In genomic region chr14:75278422-75279152, GRCh38 we compare ENCODE assay signal across 1 cellular context.
TF ChIP-seq lines count a peak whose summit lies in the region.

Gene FOS, plus strand, starts transcription at chr14:75278828. Its CDS starts 155 bp downstream, at chr14:75278983.

TF ChIP-seq in K562, 482 proteins besides CTCF, POLR2A, EP300 and RAD21 (continued from another document and continues in another):
- TF ChIP-seq REST (CRISPR knock-in tag; IDR thresholded peaks at IDR 0.05; ENCODE audit: low read depth) = 0 out of 2 replicates have a peak, but pooled peaks have one; percentile 21
- no peak for TF ChIP-seq PHF21A (IDR thresholded peaks at IDR 0.05; ENCODE audit: borderline replicate concordance, low read depth)
- TF ChIP-seq ZC3H8 (IDR thresholded peaks at IDR 0.05) = no peak
- TF ChIP-seq TFAP4 (CRISPR knock-in tag; IDR thresholded peaks at IDR 0.05; ENCODE audit: borderline replicate concordance) = peak; percentile 86
- TF ChIP-seq CEBPG (CRISPR knock-in tag; IDR thresholded peaks at IDR 0.05) = no peak
- no peak for TF ChIP-seq CEBPG (tag; conservative IDR thresholded peaks at IDR 0.05 in 1 of 2, IDR thresholded peaks at IDR 0.05 in 1 of 2)
- TF ChIP-seq ZNF263 (CRISPR knock-in tag; IDR thresholded peaks at IDR 0.05; ENCODE audit: borderline replicate concordance) = no peak
- TF ChIP-seq MLX (CRISPR knock-in tag; conservative IDR thresholded peaks at IDR 0.05) = no peak
- TF ChIP-seq HNRNPK (IDR thresholded peaks at IDR 0.05; ENCODE audit: low read depth, low read length, poor library complexity, severe bottlenecking) = no peak
- TF ChIP-seq JUNB (CRISPR knock-in tag; conservative IDR thresholded peaks at IDR 0.05) = no peak
- peak; percentile 80; the same call in 1 of the 2 replicates for TF ChIP-seq ZBTB7A (IDR thresholded peaks at IDR 0.05; ENCODE audit: borderline replicate concordance, control insufficient read depth, low read depth, low read length)
- no peak for TF ChIP-seq ZFPM2 (CRISPR knock-in tag; IDR thresholded peaks at IDR 0.05)
- TF ChIP-seq NFE2L1 (tag; IDR thresholded peaks at IDR 0.05; ENCODE audit: borderline replicate concordance, low read depth) = no peak
- peak; percentile 92 for TF ChIP-seq TCF7L2 (IDR thresholded peaks at IDR 0.05; ENCODE audit: low read depth, low read length)
- TF ChIP-seq NEUROD1 (IDR thresholded peaks at IDR 0.05; ENCODE audit: borderline replicate concordance, low read depth, low read length, partially characterized antibody) = peak; percentile 90
- TF ChIP-seq ZNF133 (CRISPR knock-in tag; IDR thresholded peaks at IDR 0.05) = no peak
- 0 out of 2 replicates have a peak, but pooled peaks have one; percentile 25 for TF ChIP-seq NR2C2 (CRISPR knock-in tag; IDR thresholded peaks at IDR 0.05)
- no peak for TF ChIP-seq NR2C2 (tag; IDR thresholded peaks at IDR 0.05)
- peak; percentile 76 for TF ChIP-seq CCNT2 (IDR thresholded peaks at IDR 0.05; ENCODE audit: borderline replicate concordance, extremely low read depth, insufficient read length, low read depth, low read length)
- no peak for TF ChIP-seq SMARCB1 (IDR thresholded peaks at IDR 0.05; ENCODE audit: insufficient read length, low read depth)
- TF ChIP-seq HMG20A (CRISPR knock-in tag; conservative IDR thresholded peaks at IDR 0.05) = no peak
- TF ChIP-seq ELF4 (CRISPR knock-in tag; IDR thresholded peaks at IDR 0.05) = no peak
- TF ChIP-seq SUPT5H (IDR thresholded peaks at IDR 0.05) = peak; percentile 95
- TF ChIP-seq CBX1 (IDR thresholded peaks at IDR 0.05; ENCODE audit: low read depth) = 0 out of 2 replicates have a peak, but pooled peaks have one; percentile 43
- no peak for TF ChIP-seq EHMT2 (IDR thresholded peaks at IDR 0.05)
- no peak for TF ChIP-seq HBP1 (CRISPR knock-in tag; IDR thresholded peaks at IDR 0.05)
- no peak for TF ChIP-seq SNRNP70 (optimal IDR thresholded peaks at IDR 0.05; ENCODE audit: low read depth, low read length)
- no peak for TF ChIP-seq TCFL5 (CRISPR knock-in tag; conservative IDR thresholded peaks at IDR 0.05)
- TF ChIP-seq MYNN (IDR thresholded peaks at IDR 0.05) = no peak
- no peak for TF ChIP-seq MYNN (CRISPR knock-in tag; IDR thresholded peaks at IDR 0.05)
- peak; percentile 95 for TF ChIP-seq POLR2AphosphoS5 (IDR thresholded peaks at IDR 0.05; ENCODE audit: control insufficient read depth, insufficient read depth, low read depth, low read length)
- TF ChIP-seq CGGBP1 (CRISPR knock-in tag; IDR thresholded peaks at IDR 0.05) = no peak
- no peak for TF ChIP-seq ATF4 (CRISPR knock-in tag; IDR thresholded peaks at IDR 0.05)
- TF ChIP-seq ILK (tag; IDR thresholded peaks at IDR 0.05; ENCODE audit: borderline replicate concordance, low read depth) = no peak
- TF ChIP-seq ZNF668 (CRISPR knock-in tag; IDR thresholded peaks at IDR 0.05) = no peak
- no peak for TF ChIP-seq CHD7 (IDR thresholded peaks at IDR 0.05; ENCODE audit: low read depth, low read length)
- peak; percentile 96; the same call in 1 of the 2 replicates for TF ChIP-seq MED1 (CRISPR knock-in tag; IDR thresholded peaks at IDR 0.05; ENCODE audit: borderline replicate concordance)
- no peak for TF ChIP-seq BMI1 (IDR thresholded peaks at IDR 0.05; ENCODE audit: low read length)
- TF ChIP-seq MTA3 (IDR thresholded peaks at IDR 0.05; ENCODE audit: borderline replicate concordance) = peak; percentile 94
- TF ChIP-seq JUND (IDR thresholded peaks at IDR 0.05; ENCODE audit: borderline replicate concordance, low read depth, low read length) = peak; percentile 94
- TF ChIP-seq JUND (tag; IDR thresholded peaks at IDR 0.05; ENCODE audit: borderline replicate concordance, low read depth, low read length) = no peak
- TF ChIP-seq E2F5 (CRISPR knock-in tag; IDR thresholded peaks at IDR 0.05) = no peak
